Comparison of ENCODE assay signal across 18 cellular contexts in genomic region chr13:32153056-32153455, GRCh38.
DNase-seq lines count a peak whose midpoint lies in the region; ATAC-seq and TF ChIP-seq lines count a peak whose summit lies in the region.
"Had no signal": no experiment of that assay in that cellular context is flagged by ENCODE, and none has a peak within 500 bp of the region (broad histone marks: within the 10 kb centered on the region; RNA-seq: fewer than 3 reads in every experiment).

No MANE protein-coding gene starts in this region.

- H3K27me3 Mint-ChIP-seq in nephron progenitor cell (ENCODE audit: low read depth, poor library complexity): no peaks in the 10 kb centered on the region

- H3K27me3 ChIP-seq in AG04450 (ENCODE audit: control insufficient read depth, insufficient read depth, low read length): no peaks in the 10 kb centered on the region
- H3K27me3 ChIP-seq: foreskin keratinocyte, vagina had no signal

- no peaks in the 10 kb centered on the region for H3K9me3 Mint-ChIP-seq in nephron progenitor cell
- H3K9me3 Mint-ChIP-seq: stimulated activated effector memory CD8-positive, alpha-beta T cell treated with anti-CD3 and anti-CD28 coated beads, Interleukin-12 subunit alpha, Interleukin-12 subunit beta, amount 100 ng/mL, for 72 hours had no signal

- POLR2A ChIA-PET in AG04450 (lab: Yijun Ruan, JAX): no interaction called here

- no peaks in the 10 kb centered on the region for H3K9me3 ChIP-seq in AG04450 (ENCODE audit: control insufficient read depth, insufficient read depth, low read length)
- H3K9me3 ChIP-seq: vagina had no signal

- H3K36me3 Mint-ChIP-seq in nephron progenitor cell (ENCODE audit: low read depth): no peaks in the 10 kb centered on the region
- H3K36me3 Mint-ChIP-seq: stimulated activated effector memory CD8-positive, alpha-beta T cell treated with anti-CD3 and anti-CD28 coated beads, Interleukin-12 subunit alpha, Interleukin-12 subunit beta, amount 100 ng/mL, for 72 hours had no signal

- no peak overlapping the region for H3K4me3 ChIP-seq in AG04450 (ENCODE audit: low read depth, low read length)
- H3K4me3 ChIP-seq: vagina had no signal

- DNase-seq in AG04450 (ENCODE audit: low read depth, low spot score): peak; percentile 36
- peak; percentile 55 for DNase-seq in HS-5 (ENCODE audit: low read depth)
- DNase-seq in astrocyte of the hippocampus (ENCODE audit: low read depth, low spot score): peak; percentile 36
- peak; percentile 24 for DNase-seq in foreskin melanocyte
- no peak for DNase-seq in NCI-H2227 treated with DMSO at 0.1 percent for 48 hours (lab: John Stamatoyannopoulos, UW)
- no peak for DNase-seq in pons (ENCODE audit: low spot score)
- no peak for DNase-seq in nephron progenitor cell
- DNase-seq: activated CD4-positive, alpha-beta T cell treated with anti-CD3 and anti-CD28 coated beads, Interleukin-2, amount 50 U/mL, for 4 hours; activated effector memory CD4-positive, alpha-beta T cell treated with Interleukin-2 at 50 U/mL for 16 hours; caudate nucleus; NCI-H510A treated with DMSO at 0.1 percent for 48 hours; stimulated activated CD4-positive, alpha-beta T cell treated with anti-CD3 and anti-CD28 coated beads, Interleukin-4, amount 100 ng/mL, for 1 hour; T-helper 9 cell had no signal

- no peak for ATAC-seq in HG02642 (IDR thresholded peaks at IDR 0.05; ENCODE audit: poor library complexity, unreplicated experiment)
- ATAC-seq: foreskin keratinocyte; stimulated activated effector memory CD8-positive, alpha-beta T cell treated with anti-CD3 and anti-CD28 coated beads, Interleukin-12 subunit alpha, Interleukin-12 subunit beta, amount 100 ng/mL, for 72 hours had no signal

- peak overlapping the region; percentile 53 for H3K27ac ChIP-seq in AG04450 (ENCODE audit: low read depth, low read length)
- H3K27ac ChIP-seq: C4-2B, foreskin keratinocyte, vagina had no signal

- H3K27ac Mint-ChIP-seq in nephron progenitor cell: no peak overlapping the region
- H3K27ac Mint-ChIP-seq: stimulated activated effector memory CD8-positive, alpha-beta T cell treated with anti-CD3 and anti-CD28 coated beads, Interleukin-12 subunit alpha, Interleukin-12 subunit beta, amount 100 ng/mL, for 72 hours had no signal

- TF ChIP-seq CTCF in AG04450 (IDR thresholded peaks at IDR 0.05; ENCODE audit: low read depth, low read length): no peak
- no peak for TF ChIP-seq CTCF in nephron progenitor cell (IDR thresholded peaks at IDR 0.05)

- CTCF ChIA-PET in AG04450 (lab: Charles Lee): no interaction called here

- no peaks in the 10 kb centered on the region for H3K4me1 Mint-ChIP-seq in nephron progenitor cell
- H3K4me1 Mint-ChIP-seq: stimulated activated effector memory CD8-positive, alpha-beta T cell treated with anti-CD3 and anti-CD28 coated beads, Interleukin-12 subunit alpha, Interleukin-12 subunit beta, amount 100 ng/mL, for 72 hours had no signal

- no peak overlapping the region for H3K4me3 Mint-ChIP-seq in nephron progenitor cell
- H3K4me3 Mint-ChIP-seq: stimulated activated effector memory CD8-positive, alpha-beta T cell treated with anti-CD3 and anti-CD28 coated beads, Interleukin-12 subunit alpha, Interleukin-12 subunit beta, amount 100 ng/mL, for 72 hours had no signal

Comparison
In these comparisons a context has a peak if more than half of its experiments do, and no peak if none do; other contexts are left out.
1. DNase-seq: peak in AG04450 (single experiment), HS-5 (single experiment), astrocyte of the hippocampus (single experiment) and foreskin melanocyte (single experiment); none in NCI-H2227 treated with DMSO at 0.1 percent for 48 hours (single experiment), pons (single experiment) and nephron progenitor cell (single experiment).